In genomic region chr1:26697978-26698849, GRCh38 we compare ENCODE assay signal across 8 cellular contexts. TPM values are rescaled to one million over a fixed set of nuclear protein-coding genes. Genes with fewer than 3 reads are reported as not detected.
DNase-seq lines count a peak whose midpoint lies in the region; ATAC-seq and TF ChIP-seq lines count a peak whose summit lies in the region.

No MANE protein-coding gene starts in this region.

- TF ChIP-seq CTCF in gastrocnemius medialis (IDR thresholded peaks at IDR 0.05 in 4 of 5, conservative IDR thresholded peaks at IDR 0.05 in 1 of 5), result no peak

- H3K9me3 ChIP-seq in SK-N-MC (ENCODE audit: low read depth, low read length), result no peaks in the 10 kb centered on the region
- H3K9me3 ChIP-seq in iPS-15b (ENCODE audit: control insufficient read depth, insufficient read depth, low read length), result no peaks in the 10 kb centered on the region
- no peaks in the 10 kb centered on the region for H3K9me3 ChIP-seq in gastrocnemius medialis

- intact Hi-C loops in gastrocnemius medialis (cut with DNase I; ENCODE audit: low total_unique reads), result loop anchor here (1.0 kb wide), 1 partner anchor 90 kb away; no protein-coding TSS in a partner anchor

- H3K4me1 ChIP-seq in iPS-15b (ENCODE audit: control insufficient read depth, insufficient read depth, low read length) (peaks cover 47% of the 10 kb centered on the region), gastrocnemius medialis (peaks cover 70% of the 10 kb centered on the region in 2 donors)

- TF ChIP-seq POLR2A in gastrocnemius medialis (IDR thresholded peaks at IDR 0.05), result peak; percentile 57 to 78

- H3K4me3 ChIP-seq in GM08714 (ENCODE audit: low read length), result peak overlapping the region; percentile 86
- H3K4me3 ChIP-seq in SK-N-MC, result peak overlapping the region; percentile 93
- H3K4me3 ChIP-seq in iPS-15b (ENCODE audit: low read depth, low read length), result peak overlapping the region; percentile 83
- peak overlapping the region; percentile 75 to 89 (median 84) for H3K4me3 ChIP-seq in gastrocnemius medialis

- H3K9ac ChIP-seq in SK-N-MC (ENCODE audit: insufficient read length) (peak overlapping the region; percentile 98), iPS-15b (ENCODE audit: low read depth, low read length) (peak overlapping the region; percentile 66)

- peaks cover 18% of the 10 kb centered on the region for H3K36me3 ChIP-seq in SK-N-MC (ENCODE audit: insufficient read depth, low read length)
- H3K36me3 ChIP-seq in iPS-15b (ENCODE audit: control insufficient read depth, insufficient read depth, low read length), result no peaks in the 10 kb centered on the region
- H3K36me3 ChIP-seq in gastrocnemius medialis, result no peaks in the 10 kb centered on the region

- H3K27ac ChIP-seq in SK-N-MC, result peak overlapping the region; percentile 87
- H3K27ac ChIP-seq in gastrocnemius medialis, result peak overlapping the region; percentile 92 to 95 (median 95)

- peak; percentile 50 to 67 for ATAC-seq in gastrocnemius medialis
- ATAC-seq in HG03571 (IDR thresholded peaks at IDR 0.05; ENCODE audit: unreplicated experiment), result no peak

- in situ Hi-C loops in T47D (cut with HindIII; ENCODE audit: low pct_unique_long_range_greater_than_20kb, low sequenced_read_pairs) (no loop called here), gastrocnemius medialis (cut with MboI; ENCODE audit: low sequenced_read_pairs in 4 of 4) (loop anchor here in 1 of 4 donors (10.0 kb wide), 1 partner anchor 87 kb away; the partner anchor contains the start of gene PIGV)

- H3K27me3 ChIP-seq in iPS-15b (ENCODE audit: control insufficient read depth, insufficient read depth, low read length) (peaks cover 5% of the 10 kb centered on the region), gastrocnemius medialis (no peaks in the 10 kb centered on the region)

- DNase-seq in A172 (ENCODE audit: low spot score) (peak; percentile 92), NCI-H128 (lab: John Stamatoyannopoulos, UW; ENCODE audit: unreplicated experiment) (peak; percentile 52), SK-N-MC (ENCODE audit: low read depth, low spot score) (peak; percentile 85), T47D (ENCODE audit: low read depth in 1 of 2, low spot score in 1 of 2) (peak; percentile 76 to 84), gastrocnemius medialis (peak; percentile 50 to 52)

RNA-seq across cellular contexts. Expression of gene ARID1A, which starts 2.4 kb away (rescaled TPM):
- total RNA-seq in A172 (2014; rRNA removed; shearing (Covaris generic)), result 8.3 and 9.8 TPM in 2 replicates
- total RNA-seq in gastrocnemius medialis, result 10 to 100 TPM; 22.3 to 51.0 (median 35.0) TPM
